In genomic region chr4:146835096-146835495, GRCh38 we compare ENCODE assay signal across 6 cellular contexts.
"Had no signal": no experiment of that assay in that cellular context is flagged by ENCODE, and none has a peak within 500 bp of the region (broad histone marks: within the 10 kb centered on the region; RNA-seq: fewer than 3 reads in every experiment).

No MANE protein-coding gene starts in this region.

- DNase-seq: IMR-90, KBM-7 had no signal

- H3K27ac ChIP-seq: HL-60 had no signal

- FAIRE-seq: HepG2, HTR-8/SVneo, K562 had no signal

- H3K4me3 ChIP-seq: K562 had no signal

- ATAC-seq: HepG2, K562 had no signal
